In the genomic region with DNA sequence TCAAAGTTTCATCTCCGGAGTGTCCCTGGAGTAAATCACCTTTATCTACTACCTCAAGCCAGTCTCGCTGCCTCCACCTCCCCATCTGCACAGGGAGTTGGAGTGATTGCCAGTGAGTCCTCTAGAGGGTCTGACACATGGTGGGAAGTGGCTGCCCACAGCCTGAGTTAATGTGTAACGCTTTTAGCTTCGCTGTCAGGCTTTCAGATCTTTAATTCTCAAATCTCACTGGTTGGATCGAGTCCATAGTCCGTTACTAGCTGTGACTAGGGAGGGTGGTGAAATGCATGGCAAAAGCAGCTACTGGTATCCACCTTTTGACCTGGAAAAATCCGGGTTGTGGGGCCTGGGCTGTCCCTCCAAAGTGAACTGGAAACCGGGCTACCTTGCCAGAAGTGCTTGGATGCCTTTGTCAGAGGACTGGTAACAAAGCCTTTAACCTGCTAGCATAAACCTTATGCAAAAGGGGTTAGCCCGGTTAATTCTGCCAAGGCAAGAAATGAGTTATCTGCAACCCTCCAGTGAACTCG, we compare ENCODE assay signal across 22 cellular contexts. TPM values are rescaled to one million over a fixed set of nuclear protein-coding genes. Genes with fewer than 3 reads are reported as not detected.
DNase-seq lines count a peak whose midpoint lies in the region; ATAC-seq and TF ChIP-seq lines count a peak whose summit lies in the region.
"Had no signal": no experiment of that assay in that cellular context is flagged by ENCODE, and none has a peak within 500 bp of the region (broad histone marks: within the 10 kb centered on the region; RNA-seq: fewer than 3 reads in every experiment).

No MANE protein-coding gene starts in this region.

- ATAC-seq in GM21423 (IDR thresholded peaks at IDR 0.05; ENCODE audit: unreplicated experiment) (peak; percentile 22), heart right ventricle (no peak)
- ATAC-seq in naive thymus-derived CD4-positive, alpha-beta T cell = no peak
- no peak for ATAC-seq in effector memory CD8-positive, alpha-beta T cell (replicated peaks)
- ATAC-seq: A549; activated CD8-positive, alpha-beta T cell treated with anti-CD3 and anti-CD28 coated beads for 36 hours; activated T-cell treated with anti-CD3 and anti-CD28 coated beads, Interleukin-2, amount 50 U/mL, for 4 hours; body of pancreas; PC-3 had no signal

- DNase-seq in ACHN (peak; percentile 70), colonic mucosa (peak; percentile 41), heart right ventricle (no peak), MG63 (no peak), SJCRH30 (no peak)
- no peak for DNase-seq in naive thymus-derived CD4-positive, alpha-beta T cell
- no peak for DNase-seq in effector memory CD8-positive, alpha-beta T cell
- DNase-seq: activated CD8-positive, alpha-beta T cell treated with anti-CD3 and anti-CD28 coated beads for 36 hours; activated naive CD8-positive, alpha-beta T cell treated with anti-CD3 and anti-CD28 coated beads for 36 hours; activated T-cell treated with anti-CD3 and anti-CD28 coated beads, Interleukin-2, amount 50 U/mL, for 4 hours; body of pancreas; CD4-positive, CD25-positive, alpha-beta regulatory T cell; GOT3; head of caudate nucleus; PC-3; SIG-M5; stimulated activated CD4-positive, alpha-beta T cell treated with anti-CD3 and anti-CD28 coated beads, Interleukin-2, amount 100 ng/mL, for 48 hours; stomach had no signal

- H3K4me3 Mint-ChIP-seq in naive thymus-derived CD4-positive, alpha-beta T cell = peak overlapping the region in 4 of 10 donors; percentile 10 to 58 (median 49)
- H3K4me3 Mint-ChIP-seq in effector memory CD8-positive, alpha-beta T cell = no peak overlapping the region
- H3K4me3 Mint-ChIP-seq: activated CD8-positive, alpha-beta T cell treated with anti-CD3 and anti-CD28 coated beads for 36 hours; activated naive CD8-positive, alpha-beta T cell treated with anti-CD3 and anti-CD28 coated beads for 36 hours; activated T-cell treated with anti-CD3 and anti-CD28 coated beads, Interleukin-2, amount 50 U/mL, for 4 hours had no signal

- H3K27ac ChIP-seq in colonic mucosa (no peak overlapping the region), heart right ventricle (no peak overlapping the region), SJCRH30 (no peak overlapping the region)
- peak overlapping the region; percentile 97 for H3K27ac ChIP-seq in naive thymus-derived CD4-positive, alpha-beta T cell (ENCODE audit: low read depth, low read length)
- H3K27ac ChIP-seq: A549, body of pancreas, parathyroid adenoma, skin epidermis, stomach had no signal

- TF ChIP-seq CTCF in colonic mucosa (IDR thresholded peaks at IDR 0.05) (no peak), heart right ventricle (IDR thresholded peaks at IDR 0.05) (no peak)

- no peaks in the 10 kb centered on the region for H3K4me1 ChIP-seq in colonic mucosa
- peaks cover 5 to 62% of the 10 kb centered on the region in 2 donors for H3K4me1 ChIP-seq in naive thymus-derived CD4-positive, alpha-beta T cell (ENCODE audit: control insufficient read depth in 2 of 2, insufficient read depth in 2 of 2, low read length in 2 of 2)
- peaks cover 0 to 37% (median 22%) of the 10 kb centered on the region in 9 donors for H3K4me1 ChIP-seq in heart right ventricle
- H3K4me1 ChIP-seq in SJCRH30 = peaks cover 19% of the 10 kb centered on the region

- H3K36me3 ChIP-seq in colonic mucosa = no peaks in the 10 kb centered on the region
- H3K36me3 ChIP-seq in naive thymus-derived CD4-positive, alpha-beta T cell (ENCODE audit: control insufficient read depth in 2 of 3, insufficient read depth in 3 of 3, low read length in 3 of 3) = no peaks in the 10 kb centered on the region
- no peaks in the 10 kb centered on the region for H3K36me3 ChIP-seq in heart right ventricle
- no peaks in the 10 kb centered on the region for H3K36me3 ChIP-seq in MG63
- no peaks in the 10 kb centered on the region for H3K36me3 ChIP-seq in SJCRH30
- H3K36me3 ChIP-seq: stomach had no signal

- no peaks in the 10 kb centered on the region for H3K9me3 ChIP-seq in colonic mucosa
- no peaks in the 10 kb centered on the region for H3K9me3 ChIP-seq in naive thymus-derived CD4-positive, alpha-beta T cell (ENCODE audit: control insufficient read depth in 2 of 3, low read length in 3 of 3)
- H3K9me3 ChIP-seq in heart right ventricle = no peaks in the 10 kb centered on the region
- H3K9me3 ChIP-seq in MG63 = no peaks in the 10 kb centered on the region
- no peaks in the 10 kb centered on the region for H3K9me3 ChIP-seq in SJCRH30 (replicated peaks)
- H3K9me3 ChIP-seq: A549, body of pancreas, stomach had no signal

- POLR2A ChIA-PET in naive thymus-derived CD4-positive, alpha-beta T cell (lab: Charles Lee) = interaction anchor here (0.6 to 10.8 kb wide), 6 partner anchors 8 to 57 kb away, joined by 3 to 341 read pairs (median 26); no protein-coding TSS in a partner anchor

- no peaks in the 10 kb centered on the region for H3K27me3 Mint-ChIP-seq in naive thymus-derived CD4-positive, alpha-beta T cell
- H3K27me3 Mint-ChIP-seq in effector memory CD8-positive, alpha-beta T cell = peaks cover 6 to 23% of the 10 kb centered on the region in 2 donors
- H3K27me3 Mint-ChIP-seq: activated CD8-positive, alpha-beta T cell treated with anti-CD3 and anti-CD28 coated beads for 36 hours; activated naive CD8-positive, alpha-beta T cell treated with anti-CD3 and anti-CD28 coated beads for 36 hours had no signal

- H3K27ac Mint-ChIP-seq in naive thymus-derived CD4-positive, alpha-beta T cell = peak overlapping the region in 8 of 9 donors; percentile 39 to 100 (median 99)
- H3K27ac Mint-ChIP-seq in effector memory CD8-positive, alpha-beta T cell = no peak overlapping the region
- H3K27ac Mint-ChIP-seq: activated CD8-positive, alpha-beta T cell treated with anti-CD3 and anti-CD28 coated beads for 36 hours had no signal

- H3K4me3 ChIP-seq in colonic mucosa (no peak overlapping the region), heart right ventricle (no peak overlapping the region), MG63 (no peak overlapping the region), SJCRH30 (no peak overlapping the region)
- H3K4me3 ChIP-seq in naive thymus-derived CD4-positive, alpha-beta T cell (ENCODE audit: low read length) = no peak overlapping the region
- H3K4me3 ChIP-seq: A549, body of pancreas, skin epidermis, stomach had no signal

- peaks cover 37 to 93% (median 79%) of the 10 kb centered on the region in 7 donors for H3K4me1 Mint-ChIP-seq in naive thymus-derived CD4-positive, alpha-beta T cell
- peaks cover 9 to 16% of the 10 kb centered on the region in 2 donors for H3K4me1 Mint-ChIP-seq in effector memory CD8-positive, alpha-beta T cell (ENCODE audit: low read depth in 2 of 2)

- CTCF ChIA-PET in naive thymus-derived CD4-positive, alpha-beta T cell (lab: Charles Lee) = interaction anchor here (0.6 to 1.4 kb wide), 5 partner anchors 15 to 47 kb away, joined by 3 to 6 read pairs (median 3); no protein-coding TSS in a partner anchor

- no peaks in the 10 kb centered on the region for H3K36me3 Mint-ChIP-seq in naive thymus-derived CD4-positive, alpha-beta T cell
- peaks cover 19% of the 10 kb centered on the region for H3K36me3 Mint-ChIP-seq in effector memory CD8-positive, alpha-beta T cell (ENCODE audit: insufficient read depth)
- H3K36me3 Mint-ChIP-seq: activated naive CD8-positive, alpha-beta T cell treated with anti-CD3 and anti-CD28 coated beads for 36 hours; CD4-positive, CD25-positive, alpha-beta regulatory T cell had no signal

- in situ Hi-C loops in ACHN (cut with HindIII; ENCODE audit: low pct_ligation_motif_present, low pct_unique_long_range_greater_than_20kb, low sequenced_read_pairs) = no loop called here

- no peak overlapping the region for H3K9ac ChIP-seq in colonic mucosa (ENCODE audit: low read depth in 2 of 2, low read length in 2 of 2)
- H3K9ac ChIP-seq: parathyroid adenoma had no signal

- intact Hi-C loops in colonic mucosa (cut with DNase I) = no loop called here
- intact Hi-C loops in naive thymus-derived CD4-positive, alpha-beta T cell (cut with micrococcal nuclease) = no loop called here
- intact Hi-C loops in heart right ventricle (cut with DNase I) = no loop called here

- 80 to 86% methylated on average over 10 of the region's 10 CpGs for WGBS in heart right ventricle, 2 donors

- H3K27me3 ChIP-seq in colonic mucosa (no peaks in the 10 kb centered on the region), heart right ventricle (no peaks in the 10 kb centered on the region), MG63 (no peaks in the 10 kb centered on the region), SJCRH30 (no peaks in the 10 kb centered on the region)
- H3K27me3 ChIP-seq in naive thymus-derived CD4-positive, alpha-beta T cell (ENCODE audit: control insufficient read depth in 2 of 2, insufficient read depth in 2 of 2, low read length in 2 of 2) = no peaks in the 10 kb centered on the region
- H3K27me3 ChIP-seq: body of pancreas, stomach had no signal

- peaks cover 0 to 3% (median 0%) of the 10 kb centered on the region in 11 donors for H3K9me3 Mint-ChIP-seq in naive thymus-derived CD4-positive, alpha-beta T cell
- H3K9me3 Mint-ChIP-seq in effector memory CD8-positive, alpha-beta T cell = no peaks in the 10 kb centered on the region
- H3K9me3 Mint-ChIP-seq: activated CD8-positive, alpha-beta T cell treated with anti-CD3 and anti-CD28 coated beads for 36 hours; activated naive CD8-positive, alpha-beta T cell treated with anti-CD3 and anti-CD28 coated beads for 36 hours; activated T-cell treated with anti-CD3 and anti-CD28 coated beads, Interleukin-2, amount 50 U/mL, for 4 hours; CD4-positive, CD25-positive, alpha-beta regulatory T cell had no signal

RNA-seq across cellular contexts. Expression of a gene that starts 5.0 kb away (rescaled TPM):
- total RNA-seq in colonic mucosa = 100 to 1,000 TPM; 437 to 476 TPM
- total RNA-seq in naive thymus-derived CD4-positive, alpha-beta T cell = 100 to 1,000 TPM; 242 to 470 (median 330) TPM
- polyA plus RNA-seq in naive thymus-derived CD4-positive, alpha-beta T cell = 100 to 1,000 TPM; 268 to 412 TPM
- total RNA-seq in heart right ventricle = 100 to 1,000 TPM; 155 to 302 (median 177) TPM
- polyA plus RNA-seq in heart right ventricle = 100 to 1,000 TPM in 1 of 2 donors, 10 to 100 TPM in 1; 51.9 to 266 TPM
- total RNA-seq in MG63 (2014; rRNA removed; shearing (Covaris generic); ENCODE audit: low replicate concordance) = 181 and 237 TPM in 2 replicates
- 95.1 and 95.7 TPM in 2 replicates for total RNA-seq in SJCRH30 (2014; rRNA removed; shearing (Covaris generic))

Comparison
In these comparisons a context has a peak if more than half of its experiments do, and no peak if none do; other contexts are left out.
1. DNase-seq: peak in ACHN (single experiment) and colonic mucosa (single experiment); none in naive thymus-derived CD4-positive, alpha-beta T cell (0 of 9), heart right ventricle (0 of 2), MG63 (single experiment), effector memory CD8-positive, alpha-beta T cell (0 of 3) and SJCRH30 (0 of 2).
2. H3K27ac Mint-ChIP-seq: peak in naive thymus-derived CD4-positive, alpha-beta T cell (8 of 9); none in effector memory CD8-positive, alpha-beta T cell (0 of 2).